ENCODE assay signal across 8 cellular contexts in genomic region chr3:101813817-101814440, GRCh38. TPM values are rescaled to one million over a fixed set of nuclear protein-coding genes. Genes with fewer than 3 reads are reported as not detected.
DNase-seq lines count a peak whose midpoint lies in the region; ATAC-seq, FAIRE-seq and TF ChIP-seq lines count a peak whose summit lies in the region.

No MANE protein-coding gene starts in this region.

- peak overlapping the region in 7 of 9 donors; percentile 4 to 75 (median 34) for H3K27ac Mint-ChIP-seq in naive thymus-derived CD4-positive, alpha-beta T cell

- H3K4me1 ChIP-seq in naive thymus-derived CD4-positive, alpha-beta T cell (ENCODE audit: control insufficient read depth in 2 of 2, insufficient read depth in 2 of 2, low read length in 2 of 2): peaks cover 0 to 31% of the 10 kb centered on the region in 2 donors

- no peaks in the 10 kb centered on the region for H3K9me3 ChIP-seq in naive thymus-derived CD4-positive, alpha-beta T cell (ENCODE audit: control insufficient read depth in 2 of 3, low read length in 3 of 3)

- DNase-seq in DMS53 (lab: John Stamatoyannopoulos, UW) (peak; percentile 48), LNCaP clone FGC (ENCODE audit: low read depth) (no peak), GDM1 (lab: John Stamatoyannopoulos, UW) (no peak)
- DNase-seq in naive thymus-derived CD4-positive, alpha-beta T cell: peak in 5 of 9 donors; percentile 35 to 57 (median 43)
- DNase-seq in activated CD4-positive, alpha-beta T cell treated with anti-CD3 and anti-CD28 coated beads for 1 hour: no peak
- DNase-seq in stimulated activated CD4-positive, alpha-beta T cell treated with anti-CD3 and anti-CD28 coated beads, Interleukin-2, amount 100 ng/mL, for 48 hours: no peak

- no peak overlapping the region for H3K4me3 ChIP-seq in LNCaP clone FGC (ENCODE audit: low read depth, low read length)
- H3K4me3 ChIP-seq in naive thymus-derived CD4-positive, alpha-beta T cell (ENCODE audit: low read length): no peak overlapping the region

- intact Hi-C loops in naive thymus-derived CD4-positive, alpha-beta T cell (cut with micrococcal nuclease): loop anchor here (1.0 to 5.0 kb wide), 6 partner anchors 35 to 415 kb away; partner anchors contain the start of gene NFKBIZ (in 1 of the 2)

- peaks cover 14 to 73% (median 57%) of the 10 kb centered on the region in 7 donors for H3K4me1 Mint-ChIP-seq in naive thymus-derived CD4-positive, alpha-beta T cell

- POLR2A ChIA-PET in naive thymus-derived CD4-positive, alpha-beta T cell (lab: Charles Lee): interaction anchor here (0.6 to 3.0 kb wide), 7 partner anchors 32 to 412 kb away, joined by 3 to 28 read pairs (median 3); partner anchors contain the start of gene NFKBIZ

- CTCF ChIA-PET in naive thymus-derived CD4-positive, alpha-beta T cell (lab: Charles Lee): interaction anchor here (0.7 to 15.9 kb wide), 11 partner anchors 9 to 723 kb away, joined by 3 to 423 read pairs (median 4); partner anchors contain the start of gene NFKBIZ

- peak overlapping the region in 3 of 10 donors; percentile 10 to 16 (median 14) for H3K4me3 Mint-ChIP-seq in naive thymus-derived CD4-positive, alpha-beta T cell

- no peaks in the 10 kb centered on the region for H3K27me3 ChIP-seq in naive thymus-derived CD4-positive, alpha-beta T cell (ENCODE audit: control insufficient read depth in 2 of 2, insufficient read depth in 2 of 2, low read length in 2 of 2)

- H3K36me3 Mint-ChIP-seq in naive thymus-derived CD4-positive, alpha-beta T cell: peaks cover 7 to 28% (median 19%) of the 10 kb centered on the region in 5 donors

- no peaks in the 10 kb centered on the region for H3K9me3 Mint-ChIP-seq in naive thymus-derived CD4-positive, alpha-beta T cell

- TF ChIP-seq CTCF in LNCaP clone FGC (IDR thresholded peaks at IDR 0.05; ENCODE audit: control insufficient read depth, extremely low read depth, insufficient read depth): peak; percentile 57

- no peak overlapping the region for H3K27ac ChIP-seq in naive thymus-derived CD4-positive, alpha-beta T cell (ENCODE audit: low read depth, low read length)

- peak; percentile 87 for FAIRE-seq in colon (lab: Jason Lieb, UNC)

- H3K27me3 Mint-ChIP-seq in naive thymus-derived CD4-positive, alpha-beta T cell: no peaks in the 10 kb centered on the region

- ATAC-seq in naive thymus-derived CD4-positive, alpha-beta T cell: peak; percentile 38
- no peak for ATAC-seq in HG02610 (IDR thresholded peaks at IDR 0.05; ENCODE audit: unreplicated experiment)

- H3K36me3 ChIP-seq in naive thymus-derived CD4-positive, alpha-beta T cell (ENCODE audit: control insufficient read depth in 2 of 3, insufficient read depth in 3 of 3, low read length in 3 of 3): peaks cover 0 to 23% (median 5%) of the 10 kb centered on the region in 3 experiments

RNA-seq across cellular contexts. Expression of gene NXPE3, which starts 34.9 kb away (rescaled TPM):
- total RNA-seq in naive thymus-derived CD4-positive, alpha-beta T cell: 10 to 100 TPM; 25.9 to 48.7 (median 35.5) TPM
- 10 to 100 TPM; 55.7 to 71.0 TPM for polyA plus RNA-seq in naive thymus-derived CD4-positive, alpha-beta T cell

RNA-seq across cellular contexts. Expression of gene NFKBIZ, which starts 35.4 kb away (rescaled TPM):
- 100 to 1,000 TPM; 108 to 913 (median 140) TPM for total RNA-seq in naive thymus-derived CD4-positive, alpha-beta T cell
- 10 to 100 TPM; 21.0 to 30.8 TPM for polyA plus RNA-seq in naive thymus-derived CD4-positive, alpha-beta T cell

Comparison
In these comparisons a context has a peak if more than half of its experiments do, and no peak if none do; other contexts are left out.
1. DNase-seq: peak in DMS53 (single experiment) and naive thymus-derived CD4-positive, alpha-beta T cell (5 of 9); none in LNCaP clone FGC (single experiment), activated CD4-positive, alpha-beta T cell treated with anti-CD3 and anti-CD28 coated beads for 1 hour (single experiment), GDM1 (single experiment) and stimulated activated CD4-positive, alpha-beta T cell treated with anti-CD3 and anti-CD28 coated beads, Interleukin-2, amount 100 ng/mL, for 48 hours (0 of 2).